In genomic region chr3:188789201-188789600, GRCh38 we compare ENCODE assay signal across 20 cellular contexts.
A peak's percentile ranks its signal among the peaks of the same experiment; 100 is the strongest.
DNase-seq lines count a peak whose midpoint lies in the region; ATAC-seq and TF ChIP-seq lines count a peak whose summit lies in the region.
"Had no signal": no experiment of that assay in that cellular context is flagged by ENCODE, and none has a peak within 500 bp of the region (broad histone marks: within the 10 kb centered on the region; RNA-seq: fewer than 3 reads in every experiment).

No MANE protein-coding gene starts in this region.

- H3K36me3 ChIP-seq in BLaER1 treated with 17β-estradiol and CSF1 and Interleukin-3, amounts not matched to agents 10 nM and 100 nM, result 0 out of 22 replicates have a peak, but pooled peaks cover 0 to under 1% (median 0%) of the 10 kb centered on the region in 11 experiments
- no peaks in the 10 kb centered on the region for H3K36me3 ChIP-seq in RWPE2 (ENCODE audit: low read depth)
- H3K36me3 ChIP-seq in PC-3 (ENCODE audit: low read depth, low read length), result no peaks in the 10 kb centered on the region
- H3K36me3 ChIP-seq: esophagus muscularis mucosa, transverse colon had no signal

- H4K20me1 ChIP-seq in BLaER1 treated with 17β-estradiol and CSF1 and Interleukin-3, amounts not matched to agents 10 nM and 100 nM, result no peaks in the 10 kb centered on the region
- H4K20me1 ChIP-seq in PC-3 (ENCODE audit: low read length), result no peaks in the 10 kb centered on the region

- H3K4me3 ChIP-seq in BLaER1 treated with 17β-estradiol and CSF1 and Interleukin-3, amounts not matched to agents 10 nM and 100 nM, result no peak overlapping the region
- H3K4me3 ChIP-seq in RWPE2 (ENCODE audit: severe bottlenecking) (no peak overlapping the region), fibroblast of mammary gland (ENCODE audit: control insufficient read depth, low read depth, low read length) (no peak overlapping the region), PC-3 (ENCODE audit: low read length) (no peak overlapping the region)
- H3K4me3 ChIP-seq: esophagus muscularis mucosa, transverse colon had no signal

- H3F3A ChIP-seq in PC-3 (ENCODE audit: low read length, unreplicated experiment), result no peaks in the 10 kb centered on the region

- no peaks in the 10 kb centered on the region for H3K27me3 Mint-ChIP-seq in activated CD4-positive, alpha-beta T cell treated with anti-CD3 and anti-CD28 coated beads, Interleukin-2, amount 10 ng/mL, durations not matched to agents 24 days and 14 days
- H3K27me3 Mint-ChIP-seq in natural killer cell (ENCODE audit: low read depth in 2 of 2), result no peaks in the 10 kb centered on the region
- H3K27me3 Mint-ChIP-seq: activated naive CD8-positive, alpha-beta T cell had no signal

- no peaks in the 10 kb centered on the region for H3K27me3 ChIP-seq in BLaER1 treated with 17β-estradiol and CSF1 and Interleukin-3, amounts not matched to agents 10 nM and 100 nM
- H3K27me3 ChIP-seq in RWPE2 (ENCODE audit: insufficient read depth, poor library complexity, severe bottlenecking) (no peaks in the 10 kb centered on the region), PC-3 (ENCODE audit: low read length) (no peaks in the 10 kb centered on the region)
- H3K27me3 ChIP-seq: esophagus muscularis mucosa, transverse colon had no signal

- H3K27ac Mint-ChIP-seq in activated CD4-positive, alpha-beta T cell treated with anti-CD3 and anti-CD28 coated beads, Interleukin-2, amount 10 ng/mL, durations not matched to agents 24 days and 14 days, result no peak overlapping the region
- no peak overlapping the region for H3K27ac Mint-ChIP-seq in natural killer cell
- H3K27ac Mint-ChIP-seq: activated naive CD8-positive, alpha-beta T cell; CD8-positive, alpha-beta T cell; immature natural killer cell had no signal

- peak overlapping the region in 3 of 11 experiments; percentile 49 to 77 (median 65); a peak in 5 of 22 replicates for H3K9ac ChIP-seq in BLaER1 treated with 17β-estradiol and CSF1 and Interleukin-3, amounts not matched to agents 10 nM and 100 nM
- H3K9ac ChIP-seq in PC-3 (ENCODE audit: low read length), result no peak overlapping the region

- no peaks in the 10 kb centered on the region for H3K9me2 ChIP-seq in PC-3 (replicated peaks; ENCODE audit: low read length)

- intact Hi-C loops in activated CD4-positive, alpha-beta T cell treated with anti-CD3 and anti-CD28 coated beads, Interleukin-2, amount 10 ng/mL, durations not matched to agents 24 days and 14 days (cut with micrococcal nuclease), result loop anchor here (2.0 to 5.0 kb wide), 9 partner anchors 66 to 1420 kb away; partner anchors contain the start of gene RTP4
- intact Hi-C loops in PC-3 (cut with micrococcal nuclease), result no loop called here
- intact Hi-C loops in natural killer cell (cut with micrococcal nuclease), result no loop called here

- H3K4me1 ChIP-seq in BLaER1 treated with 17β-estradiol and CSF1 and Interleukin-3, amounts not matched to agents 10 nM and 100 nM, result peaks cover 0 to 86% (median 7%) of the 10 kb centered on the region in 10 experiments; a peak in 13 of 20 replicates
- peaks cover 9% of the 10 kb centered on the region for H3K4me1 ChIP-seq in RWPE2 (ENCODE audit: insufficient read depth, poor library complexity, severe bottlenecking)
- peaks cover 10% of the 10 kb centered on the region; the same call in 1 of the 2 replicates for H3K4me1 ChIP-seq in PC-3 (ENCODE audit: insufficient read depth, low read length)

- POLR2A ChIA-PET in PC-3 (lab: Charles Lee; ENCODE audit: unreplicated experiment), result no interaction called here

- BruUV-seq in PC-3 (replicated peaks; lab: Mats Ljungman, UMichigan), result no TSS peak

- H3K79me2 ChIP-seq in PC-3 (ENCODE audit: low read length), result no peaks in the 10 kb centered on the region

- no peak for ATAC-seq in RWPE2 (ENCODE audit: low read depth)
- no peak for ATAC-seq in PC-3
- no peak for ATAC-seq in natural killer cell
- no peak for ATAC-seq in GM21367 (IDR thresholded peaks at IDR 0.05; ENCODE audit: unreplicated experiment)
- ATAC-seq: HepG2 had no signal

- no peaks in the 10 kb centered on the region for H3K9me3 ChIP-seq in BLaER1 treated with 17β-estradiol and CSF1 and Interleukin-3, amounts not matched to agents 10 nM and 100 nM (replicated peaks in 1 of 11)
- H3K9me3 ChIP-seq in RWPE2 (ENCODE audit: severe bottlenecking) (no peaks in the 10 kb centered on the region), PC-3 (ENCODE audit: low read length) (no peaks in the 10 kb centered on the region)
- H3K9me3 ChIP-seq: esophagus muscularis mucosa, transverse colon had no signal

- H3K36me3 Mint-ChIP-seq in activated CD4-positive, alpha-beta T cell treated with anti-CD3 and anti-CD28 coated beads, Interleukin-2, amount 10 ng/mL, durations not matched to agents 24 days and 14 days (ENCODE audit: low read depth), result no peaks in the 10 kb centered on the region
- H3K36me3 Mint-ChIP-seq in natural killer cell, result no peaks in the 10 kb centered on the region

- peaks cover 2% of the 10 kb centered on the region for H3K4me1 Mint-ChIP-seq in activated CD4-positive, alpha-beta T cell treated with anti-CD3 and anti-CD28 coated beads, Interleukin-2, amount 10 ng/mL, durations not matched to agents 24 days and 14 days
- peaks cover 0 to 23% of the 10 kb centered on the region in 2 donors for H3K4me1 Mint-ChIP-seq in natural killer cell

- no peak overlapping the region for H2AFZ ChIP-seq in PC-3 (ENCODE audit: low read length)

- H3K27ac ChIP-seq in BLaER1 treated with 17β-estradiol and CSF1 and Interleukin-3, amounts not matched to agents 10 nM and 100 nM, result peak overlapping the region in 6 of 11 experiments; percentile 18 to 94 (median 66); a peak in 9 of 22 replicates
- H3K27ac ChIP-seq in RWPE2 (ENCODE audit: poor library complexity, severe bottlenecking) (peak overlapping the region; percentile 20), PC-3 (ENCODE audit: low read length) (no peak overlapping the region)
- H3K27ac ChIP-seq: transverse colon had no signal

- H3K9me3 Mint-ChIP-seq in activated CD4-positive, alpha-beta T cell treated with anti-CD3 and anti-CD28 coated beads, Interleukin-2, amount 10 ng/mL, durations not matched to agents 24 days and 14 days, result no peaks in the 10 kb centered on the region
- no peaks in the 10 kb centered on the region for H3K9me3 Mint-ChIP-seq in natural killer cell
- H3K9me3 Mint-ChIP-seq: CD8-positive, alpha-beta T cell; immature natural killer cell had no signal

- TF ChIP-seq CTCF in RWPE2 (IDR thresholded peaks at IDR 0.05; ENCODE audit: poor library complexity, severe bottlenecking), result no peak
- no peak for TF ChIP-seq CTCF in fibroblast of mammary gland (conservative IDR thresholded peaks at IDR 0.05; ENCODE audit: control insufficient read depth, insufficient read depth, low read depth, low read length)
- TF ChIP-seq CTCF in PC-3 (conservative IDR thresholded peaks at IDR 0.05; ENCODE audit: low read depth, low read length), result no peak
- no peak for TF ChIP-seq CTCF in natural killer cell (IDR thresholded peaks at IDR 0.05)

- H3K4me3 Mint-ChIP-seq in activated CD4-positive, alpha-beta T cell treated with anti-CD3 and anti-CD28 coated beads, Interleukin-2, amount 10 ng/mL, durations not matched to agents 24 days and 14 days, result no peak overlapping the region
- H3K4me3 Mint-ChIP-seq in natural killer cell, result no peak overlapping the region
- H3K4me3 Mint-ChIP-seq: activated naive CD8-positive, alpha-beta T cell; CD8-positive, alpha-beta T cell; immature natural killer cell had no signal

- DNase-seq in activated CD4-positive, alpha-beta T cell treated with anti-CD3 and anti-CD28 coated beads, Interleukin-2, amount 10 ng/mL, durations not matched to agents 24 days and 14 days, result peak; percentile 50
- DNase-seq in activated CD4-positive, alpha-beta T cell treated with anti-CD3 and anti-CD28 coated beads for 4 hours, result no peak
- no peak for DNase-seq in RWPE2 (ENCODE audit: low spot score)
- DNase-seq in fibroblast of mammary gland (ENCODE audit: low read depth), result peak; percentile 37
- DNase-seq in PC-3, result no peak
- DNase-seq in natural killer cell, result no peak
- DNase-seq: cortex of kidney, DMS 273 treated with DMSO at 0.1 percent for 48 hours, NCI-H1092 treated with DMSO at 0.1 percent for 48 hours, NCI-H187 treated with DMSO at 0.1 percent for 48 hours, NCI-H2171 treated with DMSO at 0.1 percent for 48 hours, nucleus accumbens, transverse colon had no signal

- CTCF ChIA-PET in PC-3 (lab: Charles Lee), result no interaction called here

- H3K4me2 ChIP-seq in BLaER1 treated with 17β-estradiol and CSF1 and Interleukin-3, amounts not matched to agents 10 nM and 100 nM, result peak overlapping the region in 5 of 11 experiments; percentile 35 to 78 (median 75); a peak in 7 of 22 replicates
- no peak overlapping the region for H3K4me2 ChIP-seq in PC-3 (ENCODE audit: low read length)

Comparison
In these comparisons a context has a peak if more than half of its experiments do, and no peak if none do; other contexts are left out.
1. DNase-seq: peak in activated CD4-positive, alpha-beta T cell treated with anti-CD3 and anti-CD28 coated beads, Interleukin-2, amount 10 ng/mL, durations not matched to agents 24 days and 14 days (single experiment) and fibroblast of mammary gland (single experiment); none in activated CD4-positive, alpha-beta T cell treated with anti-CD3 and anti-CD28 coated beads for 4 hours (0 of 2), RWPE2 (single experiment), PC-3 (single experiment) and natural killer cell (single experiment).